1 cellular context compared by ENCODE assay signal in genomic region chr15:59074607-59075006, GRCh38.
TF ChIP-seq lines count a peak whose summit lies in the region.

No MANE protein-coding gene starts in this region.

TF ChIP-seq in K562, 482 proteins besides CTCF, POLR2A, EP300 and RAD21 (continued from another document):
- no peak for TF ChIP-seq RB1 (IDR thresholded peaks at IDR 0.05; ENCODE audit: low read depth)
- TF ChIP-seq, protein P1, sequence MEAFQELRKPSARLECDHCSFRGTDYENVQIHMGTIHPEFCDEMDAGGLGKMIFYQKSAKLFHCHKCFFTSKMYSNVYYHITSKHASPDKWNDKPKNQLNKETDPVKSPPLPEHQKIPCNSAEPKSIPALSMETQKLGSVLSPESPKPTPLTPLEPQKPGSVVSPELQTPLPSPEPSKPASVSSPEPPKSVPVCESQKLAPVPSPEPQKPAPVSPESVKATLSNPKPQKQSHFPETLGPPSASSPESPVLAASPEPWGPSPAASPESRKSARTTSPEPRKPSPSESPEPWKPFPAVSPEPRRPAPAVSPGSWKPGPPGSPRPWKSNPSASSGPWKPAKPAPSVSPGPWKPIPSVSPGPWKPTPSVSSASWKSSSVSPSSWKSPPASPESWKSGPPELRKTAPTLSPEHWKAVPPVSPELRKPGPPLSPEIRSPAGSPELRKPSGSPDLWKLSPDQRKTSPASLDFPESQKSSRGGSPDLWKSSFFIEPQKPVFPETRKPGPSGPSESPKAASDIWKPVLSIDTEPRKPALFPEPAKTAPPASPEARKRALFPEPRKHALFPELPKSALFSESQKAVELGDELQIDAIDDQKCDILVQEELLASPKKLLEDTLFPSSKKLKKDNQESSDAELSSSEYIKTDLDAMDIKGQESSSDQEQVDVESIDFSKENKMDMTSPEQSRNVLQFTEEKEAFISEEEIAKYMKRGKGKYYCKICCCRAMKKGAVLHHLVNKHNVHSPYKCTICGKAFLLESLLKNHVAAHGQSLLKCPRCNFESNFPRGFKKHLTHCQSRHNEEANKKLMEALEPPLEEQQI (IDR thresholded peaks at IDR 0.05) = no peak
- TF ChIP-seq ZBTB1 (CRISPR knock-in tag; IDR thresholded peaks at IDR 0.05; ENCODE audit: borderline replicate concordance, low read depth) = no peak
- TF ChIP-seq THRAP3 (IDR thresholded peaks at IDR 0.05; ENCODE audit: borderline replicate concordance) = no peak
- TF ChIP-seq ZNF395 (CRISPR knock-in tag; IDR thresholded peaks at IDR 0.05) = no peak
- TF ChIP-seq GABPB1 (CRISPR knock-in tag; IDR thresholded peaks at IDR 0.05) = no peak
- TF ChIP-seq ETS2 (tag; IDR thresholded peaks at IDR 0.05; ENCODE audit: borderline replicate concordance, poor library complexity, severe bottlenecking) = no peak
- TF ChIP-seq, protein P2, sequence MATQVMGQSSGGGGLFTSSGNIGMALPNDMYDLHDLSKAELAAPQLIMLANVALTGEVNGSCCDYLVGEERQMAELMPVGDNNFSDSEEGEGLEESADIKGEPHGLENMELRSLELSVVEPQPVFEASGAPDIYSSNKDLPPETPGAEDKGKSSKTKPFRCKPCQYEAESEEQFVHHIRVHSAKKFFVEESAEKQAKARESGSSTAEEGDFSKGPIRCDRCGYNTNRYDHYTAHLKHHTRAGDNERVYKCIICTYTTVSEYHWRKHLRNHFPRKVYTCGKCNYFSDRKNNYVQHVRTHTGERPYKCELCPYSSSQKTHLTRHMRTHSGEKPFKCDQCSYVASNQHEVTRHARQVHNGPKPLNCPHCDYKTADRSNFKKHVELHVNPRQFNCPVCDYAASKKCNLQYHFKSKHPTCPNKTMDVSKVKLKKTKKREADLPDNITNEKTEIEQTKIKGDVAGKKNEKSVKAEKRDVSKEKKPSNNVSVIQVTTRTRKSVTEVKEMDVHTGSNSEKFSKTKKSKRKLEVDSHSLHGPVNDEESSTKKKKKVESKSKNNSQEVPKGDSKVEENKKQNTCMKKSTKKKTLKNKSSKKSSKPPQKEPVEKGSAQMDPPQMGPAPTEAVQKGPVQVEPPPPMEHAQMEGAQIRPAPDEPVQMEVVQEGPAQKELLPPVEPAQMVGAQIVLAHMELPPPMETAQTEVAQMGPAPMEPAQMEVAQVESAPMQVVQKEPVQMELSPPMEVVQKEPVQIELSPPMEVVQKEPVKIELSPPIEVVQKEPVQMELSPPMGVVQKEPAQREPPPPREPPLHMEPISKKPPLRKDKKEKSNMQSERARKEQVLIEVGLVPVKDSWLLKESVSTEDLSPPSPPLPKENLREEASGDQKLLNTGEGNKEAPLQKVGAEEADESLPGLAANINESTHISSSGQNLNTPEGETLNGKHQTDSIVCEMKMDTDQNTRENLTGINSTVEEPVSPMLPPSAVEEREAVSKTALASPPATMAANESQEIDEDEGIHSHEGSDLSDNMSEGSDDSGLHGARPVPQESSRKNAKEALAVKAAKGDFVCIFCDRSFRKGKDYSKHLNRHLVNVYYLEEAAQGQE (CRISPR knock-in tag; IDR thresholded peaks at IDR 0.05; ENCODE audit: low read depth) = no peak
- TF ChIP-seq KDM1A (IDR thresholded peaks at IDR 0.05) = no peak
- TF ChIP-seq ZNF3 (CRISPR knock-in tag; IDR thresholded peaks at IDR 0.05) = no peak
- TF ChIP-seq, protein P3, sequence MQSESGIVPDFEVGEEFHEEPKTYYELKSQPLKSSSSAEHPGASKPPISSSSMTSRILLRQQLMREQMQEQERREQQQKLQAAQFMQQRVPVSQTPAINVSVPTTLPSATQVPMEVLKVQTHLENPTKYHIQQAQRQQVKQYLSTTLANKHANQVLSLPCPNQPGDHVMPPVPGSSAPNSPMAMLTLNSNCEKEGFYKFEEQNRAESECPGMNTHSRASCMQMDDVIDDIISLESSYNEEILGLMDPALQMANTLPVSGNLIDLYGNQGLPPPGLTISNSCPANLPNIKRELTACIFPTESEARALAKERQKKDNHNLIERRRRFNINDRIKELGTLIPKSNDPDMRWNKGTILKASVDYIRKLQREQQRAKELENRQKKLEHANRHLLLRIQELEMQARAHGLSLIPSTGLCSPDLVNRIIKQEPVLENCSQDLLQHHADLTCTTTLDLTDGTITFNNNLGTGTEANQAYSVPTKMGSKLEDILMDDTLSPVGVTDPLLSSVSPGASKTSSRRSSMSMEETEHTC (IDR thresholded peaks at IDR 0.05) = no peak
- TF ChIP-seq CHD2 (IDR thresholded peaks at IDR 0.05; ENCODE audit: low read depth, low read length) = no peak
- TF ChIP-seq ZNF174 (CRISPR knock-in tag; IDR thresholded peaks at IDR 0.05) = no peak
- TF ChIP-seq ZNF830 (CRISPR knock-in tag; IDR thresholded peaks at IDR 0.05) = no peak
